8 cellular contexts compared by ENCODE assay signal in genomic region chr11:10305262-10305963, GRCh38. TPM values are rescaled to one million over a fixed set of nuclear protein-coding genes. Genes with fewer than 3 reads are reported as not detected.
A peak's percentile ranks its signal among the peaks of the same experiment; 100 is the strongest.
DNase-seq lines count a peak whose midpoint lies in the region; ATAC-seq and TF ChIP-seq lines count a peak whose summit lies in the region.

No MANE protein-coding gene starts in this region.

- H3K4me3 ChIP-seq in GM12864 (ENCODE audit: low read depth, low read length) (peak overlapping the region; percentile 74), right cardiac atrium (ENCODE audit: low read length) (peak overlapping the region; percentile 48), sigmoid colon (peak overlapping the region; percentile 65 to 82 (median 71))

- intact Hi-C loops in right cardiac atrium (cut with DNase I) = loop anchor here (5.0 to 10.0 kb wide), 5 partner anchors 98 to 548 kb away; no protein-coding TSS in a partner anchor
- intact Hi-C loops in sigmoid colon (cut with DNase I) = loop anchor here (1.0 to 5.0 kb wide), 7 partner anchors 97 to 693 kb away; partner anchors contain the start of gene SWAP70

- TF ChIP-seq POLR2A in sigmoid colon (IDR thresholded peaks at IDR 0.05) = no peak

- no peaks in the 10 kb centered on the region for H3K36me3 Mint-ChIP-seq in activated naive CD8-positive, alpha-beta T cell treated with anti-CD3 and anti-CD28 coated beads, Interleukin-2, amount 50 U/mL, for 24 hours (ENCODE audit: low read depth)

- H3K4me1 ChIP-seq in right cardiac atrium (ENCODE audit: control insufficient read depth, insufficient read depth, low read length) (peaks cover 4% of the 10 kb centered on the region), sigmoid colon (peaks cover 0 to 71% (median 53%) of the 10 kb centered on the region in 4 donors)

- peak overlapping the region; percentile 89 for H3K4me3 Mint-ChIP-seq in activated naive CD8-positive, alpha-beta T cell treated with anti-CD3 and anti-CD28 coated beads, Interleukin-2, amount 50 U/mL, for 24 hours

- H3K4me1 Mint-ChIP-seq in activated naive CD8-positive, alpha-beta T cell treated with anti-CD3 and anti-CD28 coated beads, Interleukin-2, amount 50 U/mL, for 24 hours = peaks cover 69% of the 10 kb centered on the region

- H3K9me3 Mint-ChIP-seq in activated naive CD8-positive, alpha-beta T cell treated with anti-CD3 and anti-CD28 coated beads, Interleukin-2, amount 50 U/mL, for 24 hours = no peaks in the 10 kb centered on the region

- H3K27ac Mint-ChIP-seq in activated naive CD8-positive, alpha-beta T cell treated with anti-CD3 and anti-CD28 coated beads, Interleukin-2, amount 50 U/mL, for 24 hours = peak overlapping the region; percentile 22

- no peaks in the 10 kb centered on the region for H3K27me3 ChIP-seq in right cardiac atrium (ENCODE audit: control insufficient read depth, insufficient read depth)
- no peaks in the 10 kb centered on the region for H3K27me3 ChIP-seq in sigmoid colon

- H3K27ac ChIP-seq in right cardiac atrium (ENCODE audit: low read length) (peak overlapping the region; percentile 84), sigmoid colon (peak overlapping the region; percentile 84 to 97 (median 94))

- ATAC-seq in activated naive CD8-positive, alpha-beta T cell treated with anti-CD3 and anti-CD28 coated beads, Interleukin-2, amount 50 U/mL, for 24 hours = no peak
- ATAC-seq in right cardiac atrium (peak; percentile 1 to 6), HG03342 (IDR thresholded peaks at IDR 0.05; ENCODE audit: unreplicated experiment) (no peak), GM18873 (IDR thresholded peaks at IDR 0.05; ENCODE audit: low FRiP score, unreplicated experiment) (no peak)

- DNase-seq in GM12864 (ENCODE audit: low read depth) (no peak), NCI-H526 (lab: John Stamatoyannopoulos, UW) (peak; percentile 62 to 85), right cardiac atrium (peak; percentile 43 to 78 (median 73)), sigmoid colon (peak; percentile 75), 8988T (no peak)
- peak; percentile 44 for DNase-seq in activated naive CD8-positive, alpha-beta T cell treated with anti-CD3 and anti-CD28 coated beads, Interleukin-2, amount 50 U/mL, for 24 hours

- no peak for TF ChIP-seq EP300 in sigmoid colon (IDR thresholded peaks at IDR 0.05)

- peaks cover 65% of the 10 kb centered on the region for H3K27me3 Mint-ChIP-seq in activated naive CD8-positive, alpha-beta T cell treated with anti-CD3 and anti-CD28 coated beads, Interleukin-2, amount 50 U/mL, for 24 hours

- under 1% methylated on average over 51 of the region's 51 CpGs for WGBS in right cardiac atrium
- 0 to 1% methylated on average over 51 of the region's 51 CpGs for WGBS in sigmoid colon, 2 donors

- TF ChIP-seq CTCF in GM12864 (IDR thresholded peaks at IDR 0.05; ENCODE audit: low read depth, low read length, missing control alignments) (no peak), sigmoid colon (IDR thresholded peaks at IDR 0.05) (no peak)

- H3K36me3 ChIP-seq in sigmoid colon = no peaks in the 10 kb centered on the region

- no peaks in the 10 kb centered on the region for H3K9me3 ChIP-seq in right cardiac atrium (ENCODE audit: control insufficient read depth, low read length)
- no peaks in the 10 kb centered on the region for H3K9me3 ChIP-seq in sigmoid colon

RNA-seq across cellular contexts. Expression of gene ADM, which starts 0.5 kb away (rescaled TPM):
- total RNA-seq in right cardiac atrium = 100 to 1,000 TPM in 3 of 4 donors, 10 to 100 TPM in 1; 57.9 to 219 (median 166) TPM
- polyA plus RNA-seq in right cardiac atrium = 151 TPM
- 10 to 100 TPM; 45.2 to 84.1 (median 59.5) TPM for total RNA-seq in sigmoid colon
- 10 to 100 TPM; 24.0 to 92.5 (median 75.9) TPM for polyA plus RNA-seq in sigmoid colon

RNA-seq across cellular contexts. Expression of gene SBF2, which starts 11.4 kb away (rescaled TPM):
- total RNA-seq in right cardiac atrium = 10 to 100 TPM; 20.5 to 32.2 (median 23.3) TPM
- polyA plus RNA-seq in right cardiac atrium = 10.8 TPM
- total RNA-seq in sigmoid colon = 10 to 100 TPM; 47.1 to 67.5 (median 59.5) TPM
- polyA plus RNA-seq in sigmoid colon = 10 to 100 TPM in 2 of 3 donors, 1 to 10 TPM in 1; 9.5 to 14.4 (median 12.0) TPM

Comparison
In these comparisons a context has a peak if more than half of its experiments do, and no peak if none do; other contexts are left out.
1. DNase-seq: peak in NCI-H526 (2 of 2), activated naive CD8-positive, alpha-beta T cell treated with anti-CD3 and anti-CD28 coated beads, Interleukin-2, amount 50 U/mL, for 24 hours (single experiment), right cardiac atrium (3 of 3) and sigmoid colon (single experiment); none in GM12864 (single experiment) and 8988T (single experiment).
2. ATAC-seq: peak in right cardiac atrium (2 of 2); none in activated naive CD8-positive, alpha-beta T cell treated with anti-CD3 and anti-CD28 coated beads, Interleukin-2, amount 50 U/mL, for 24 hours (single experiment), HG03342 (single experiment) and GM18873 (single experiment).
3. Peak in every context shown above with its lines, with median percentiles within 50 percentile points of each other: H3K4me3 ChIP-seq.